ENCODE assay signal across 17 cellular contexts in genomic region chr1:56095924-56096655, GRCh38.
DNase-seq lines count a peak whose midpoint lies in the region; ATAC-seq and TF ChIP-seq lines count a peak whose summit lies in the region.
"Had no signal": no experiment of that assay in that cellular context is flagged by ENCODE, and none has a peak within 500 bp of the region (broad histone marks: within the 10 kb centered on the region; RNA-seq: fewer than 3 reads in every experiment).

No MANE protein-coding gene starts in this region.

- DNase-seq in heart left ventricle (peak in 1 of 5 donors; percentile 38), cardiac septum (ENCODE audit: low spot score) (no peak), MCF 10A (ENCODE audit: unreplicated experiment) (peak; percentile 31), medulla oblongata (ENCODE audit: extremely low spot score) (peak; percentile 21), globus pallidus (ENCODE audit: low spot score) (no peak), GM13977 (ENCODE audit: low spot score) (no peak), NCI-H1436 (lab: John Stamatoyannopoulos, UW) (no peak)
- DNase-seq: activated CD4-positive, alpha-beta T cell treated with anti-CD3 and anti-CD28 coated beads for 4 hours; DMS 273 treated with DMSO at 0.1 percent for 48 hours; hippocampal formation; Karpas-422; PC-9; T-cell had no signal

- intact Hi-C loops in heart left ventricle (cut with DNase I), result no loop called here
- intact Hi-C loops in cardiac septum (cut with DNase I), result no loop called here
- intact Hi-C loops in MCF 10A (cut with micrococcal nuclease), result no loop called here

- no peak overlapping the region for H3K4me3 ChIP-seq in heart left ventricle
- H3K4me3 ChIP-seq: A549, neural progenitor cell, PC-9, thoracic aorta had no signal

- no peaks in the 10 kb centered on the region for H3K36me3 Mint-ChIP-seq in MCF 10A (ENCODE audit: insufficient read depth, unreplicated experiment)
- H3K36me3 Mint-ChIP-seq: neural progenitor cell, T-cell had no signal

- TF ChIP-seq POLR2A in heart left ventricle (IDR thresholded peaks at IDR 0.05), result no peak

- 74 to 84% (median 81%) methylated on average over 4 of the region's 4 CpGs for WGBS in heart left ventricle, 4 donors

- peaks cover 0 to 3% (median 0%) of the 10 kb centered on the region in 12 donors for H3K4me1 ChIP-seq in heart left ventricle
- H3K4me1 ChIP-seq: A549 had no signal

- no peak overlapping the region for H3K27ac ChIP-seq in heart left ventricle
- H3K27ac ChIP-seq: A549, neural progenitor cell, PC-9, thoracic aorta had no signal

- H3K9me3 ChIP-seq in heart left ventricle, result peaks cover 0 to 7% (median 0%) of the 10 kb centered on the region in 12 donors
- H3K9me3 ChIP-seq: A549, thoracic aorta had no signal

- no peaks in the 10 kb centered on the region for H3K27me3 Mint-ChIP-seq in MCF 10A (ENCODE audit: insufficient read depth, unreplicated experiment)
- H3K27me3 Mint-ChIP-seq: T-cell had no signal

- H3K36me3 ChIP-seq in heart left ventricle, result no peaks in the 10 kb centered on the region
- H3K36me3 ChIP-seq: neural progenitor cell, thoracic aorta had no signal

- TF ChIP-seq CTCF in heart left ventricle (IDR thresholded peaks at IDR 0.05), result no peak
- TF ChIP-seq CTCF in MCF 10A (IDR thresholded peaks at IDR 0.05; ENCODE audit: unreplicated experiment), result no peak
- TF ChIP-seq CTCF in GM13977 (IDR thresholded peaks at IDR 0.05; ENCODE audit: extremely low read depth, insufficient read depth, missing control alignments), result no peak

- no TSS peak for BruUV-seq in MCF 10A (replicated peaks; lab: Mats Ljungman, UMichigan)

- POLR2A ChIA-PET in MCF 10A (lab: Yijun Ruan, JAX), result no interaction called here

- in situ Hi-C loops in GM13977 (cut with MboI; ENCODE audit: low pct_unique_long_range_greater_than_20kb, low sequenced_read_pairs, unreplicated experiment), result no loop called here

- no peak overlapping the region for H3K4me3 Mint-ChIP-seq in MCF 10A (ENCODE audit: unreplicated experiment)
- H3K4me3 Mint-ChIP-seq: neural progenitor cell, T-cell had no signal

- no peaks in the 10 kb centered on the region for H3K9me3 Mint-ChIP-seq in MCF 10A (ENCODE audit: unreplicated experiment)
- H3K9me3 Mint-ChIP-seq: neural progenitor cell had no signal

- CTCF ChIA-PET in MCF 10A (lab: Yijun Ruan, JAX), result no interaction called here

- ATAC-seq in heart left ventricle (peak in 3 of 4 donors; percentile 45 to 79 (median 74)), HG02763 (IDR thresholded peaks at IDR 0.05; ENCODE audit: unreplicated experiment) (no peak)
- ATAC-seq: A549, T-cell had no signal

- H3K27ac Mint-ChIP-seq in MCF 10A (ENCODE audit: low read depth, unreplicated experiment), result no peak overlapping the region
- H3K27ac Mint-ChIP-seq: neural progenitor cell, T-cell had no signal

- H3K27me3 ChIP-seq in heart left ventricle, result no peaks in the 10 kb centered on the region
- H3K27me3 ChIP-seq: neural progenitor cell had no signal

- no peaks in the 10 kb centered on the region for H3K4me1 Mint-ChIP-seq in MCF 10A (ENCODE audit: insufficient read depth, unreplicated experiment)
- H3K4me1 Mint-ChIP-seq: neural progenitor cell, T-cell had no signal

Comparison
In these comparisons a context has a peak if more than half of its experiments do, and no peak if none do; other contexts are left out.
1. DNase-seq: peak in MCF 10A (single experiment) and medulla oblongata (single experiment); none in cardiac septum (single experiment), globus pallidus (single experiment), GM13977 (single experiment) and NCI-H1436 (single experiment).